ENCODE assay signal across 22 cellular contexts in genomic region chr6:149860513-149860833, GRCh38. TPM values are rescaled to one million over a fixed set of nuclear protein-coding genes. Genes with fewer than 3 reads are reported as not detected.
DNase-seq lines count a peak whose midpoint lies in the region; ATAC-seq and TF ChIP-seq lines count a peak whose summit lies in the region.
"Had no signal": no experiment of that assay in that cellular context is flagged by ENCODE, and none has a peak within 500 bp of the region (broad histone marks: within the 10 kb centered on the region; RNA-seq: fewer than 3 reads in every experiment).

No MANE protein-coding gene starts in this region.

- no peaks in the 10 kb centered on the region for H3K9me3 ChIP-seq in HEK293 (ENCODE audit: control insufficient read depth, insufficient read depth, low read depth, low read length)
- H3K9me3 ChIP-seq in mesodermal cell (ENCODE audit: control insufficient read depth, low read length), result no peaks in the 10 kb centered on the region
- H3K9me3 ChIP-seq in stomach, result no peaks in the 10 kb centered on the region
- H3K9me3 ChIP-seq in effector memory CD4-positive, alpha-beta T cell (ENCODE audit: control insufficient read depth, low read length), result no peaks in the 10 kb centered on the region
- no peaks in the 10 kb centered on the region for H3K9me3 ChIP-seq in right atrium auricular region
- H3K9me3 ChIP-seq: sigmoid colon, uterus had no signal

- TF ChIP-seq CTCF in HEK293 (tag by site-specific recombination; IDR thresholded peaks at IDR 0.05), result no peak
- TF ChIP-seq CTCF in activated B cell treated with CpG ODN at 0.5 μM for 24 hours (IDR thresholded peaks at IDR 0.05), result no peak
- TF ChIP-seq CTCF in stomach (IDR thresholded peaks at IDR 0.05), result no peak
- no peak for TF ChIP-seq CTCF in right atrium auricular region (IDR thresholded peaks at IDR 0.05)

- H3K36me3 ChIP-seq in HEK293 (ENCODE audit: control insufficient read depth in 2 of 2, insufficient read depth in 1 of 2, low read length in 2 of 2) (peaks cover 0 to 4% of the 10 kb centered on the region in 2 experiments; a peak in 2 of 3 replicates), mesodermal cell (ENCODE audit: control insufficient read depth, insufficient read depth, low read length) (no peaks in the 10 kb centered on the region), stomach (no peaks in the 10 kb centered on the region), right atrium auricular region (no peaks in the 10 kb centered on the region)
- H3K36me3 ChIP-seq in effector memory CD4-positive, alpha-beta T cell (ENCODE audit: control insufficient read depth, insufficient read depth, low read length), result no peaks in the 10 kb centered on the region
- H3K36me3 ChIP-seq: sigmoid colon, uterus had no signal

- no peak for TF ChIP-seq EP300 in stomach (IDR thresholded peaks at IDR 0.05)

- no peak for DNase-seq in activated B cell treated with CpG ODN at 0.5 μM for 24 hours
- no peak for DNase-seq in stomach
- no peak for DNase-seq in COR-L47 (lab: John Stamatoyannopoulos, UW)
- DNase-seq in effector memory CD4-positive, alpha-beta T cell, result no peak
- DNase-seq in right atrium auricular region (ENCODE audit: low spot score), result no peak
- no peak for DNase-seq in SHP77 treated with DMSO at 0.1 percent for 48 hours (lab: John Stamatoyannopoulos, UW)
- DNase-seq: activated CD4-positive, alpha-beta T cell treated with anti-CD3 and anti-CD28 coated beads for 36 hours; cerebellar nuclear complex; GF-D8; hippocampal formation; MM.1S; NCI-H1417 treated with DMSO at 0.1 percent for 48 hours; NCI-H2171 treated with DMSO at 0.1 percent for 48 hours; sigmoid colon; substantia nigra; uterus had no signal

- no peak for TF ChIP-seq POLR2A in stomach (IDR thresholded peaks at IDR 0.05)

- peaks cover 29% of the 10 kb centered on the region for H3K27me3 Mint-ChIP-seq in activated B cell treated with CpG ODN at 0.5 μM for 24 hours

- H3K27ac ChIP-seq in HEK293 (ENCODE audit: extremely low read depth, low read depth, low read length) (no peak overlapping the region), mesodermal cell (ENCODE audit: low read depth, low read length, severe bottlenecking) (no peak overlapping the region), stomach (peak overlapping the region in 3 of 5 donors; percentile 41 to 66 (median 60)), right atrium auricular region (no peak overlapping the region)
- H3K27ac ChIP-seq in effector memory CD4-positive, alpha-beta T cell (ENCODE audit: insufficient read depth, low read length, poor library complexity, severe bottlenecking), result no peak overlapping the region
- H3K27ac ChIP-seq: sigmoid colon, uterus had no signal

- POLR2A ChIA-PET in HEK293 (lab: Yijun Ruan, JAX) (no interaction called here), activated B cell treated with CpG ODN at 0.5 μM for 24 hours (lab: Charles Lee) (no interaction called here)

- CTCF ChIA-PET in HEK293 (lab: Yijun Ruan, JAX), result interaction anchor here (1.0 to 1.9 kb wide), 2 partner anchors 10 to 25 kb away, joined by 3 to 7 read pairs; no protein-coding TSS in a partner anchor
- CTCF ChIA-PET in activated B cell treated with CpG ODN at 0.5 μM for 24 hours (lab: Charles Lee), result no interaction called here

- H3K4me3 Mint-ChIP-seq in activated B cell treated with CpG ODN at 0.5 μM for 24 hours, result peak overlapping the region; percentile 12
- H3K4me3 Mint-ChIP-seq: activated CD4-positive, alpha-beta T cell treated with anti-CD3 and anti-CD28 coated beads for 36 hours had no signal

- H3K4me1 ChIP-seq in HEK293 (ENCODE audit: control insufficient read depth, insufficient read depth, low read length), result peaks cover 51% of the 10 kb centered on the region
- H3K4me1 ChIP-seq in mesodermal cell (ENCODE audit: control insufficient read depth, insufficient read depth, low read length, poor library complexity, severe bottlenecking), result peaks cover 37% of the 10 kb centered on the region
- H3K4me1 ChIP-seq in stomach, result peaks cover 36 to 75% (median 61%) of the 10 kb centered on the region in 4 donors
- peaks cover 9% of the 10 kb centered on the region for H3K4me1 ChIP-seq in effector memory CD4-positive, alpha-beta T cell (ENCODE audit: control insufficient read depth, insufficient read depth, low read length, poor library complexity, severe bottlenecking)
- peaks cover 0 to 14% of the 10 kb centered on the region in 2 donors for H3K4me1 ChIP-seq in right atrium auricular region

- no peaks in the 10 kb centered on the region for H3K9me3 Mint-ChIP-seq in activated B cell treated with CpG ODN at 0.5 μM for 24 hours
- H3K9me3 Mint-ChIP-seq: activated naive CD4-positive, alpha-beta T cell treated with anti-CD3 and anti-CD28 coated beads, Interleukin-2, amount 50 U/mL, for 72 hours; activated T-helper 1 cell treated with anti-CD3 and anti-CD28 coated beads, Interleukin-12 subunit alpha, Interleukin-12 subunit beta, Interleukin-2, Interleukin-4 antibody, amounts not matched to agents 30 ng/mL and 10 ng/mL and 1 ng/mL, durations not matched to agents 14 hours and 24 hours and 36 hours had no signal

- WGBS in mesodermal cell (ENCODE audit: insufficient coverage in 2 of 2), 2 experiments, result 90 to 96% methylated on average over 5 of the region's 5 CpGs
- WGBS in stomach, 5 donors, result 86 to 93% (median 88%) methylated on average over 5 of the region's 5 CpGs

- no peaks in the 10 kb centered on the region for H3K36me3 Mint-ChIP-seq in activated B cell treated with CpG ODN at 0.5 μM for 24 hours (ENCODE audit: low read depth)
- H3K36me3 Mint-ChIP-seq: activated naive CD4-positive, alpha-beta T cell treated with anti-CD3 and anti-CD28 coated beads, Interleukin-2, amount 50 U/mL, for 72 hours had no signal

- no peak overlapping the region for H3K27ac Mint-ChIP-seq in activated B cell treated with CpG ODN at 0.5 μM for 24 hours
- H3K27ac Mint-ChIP-seq: activated CD4-positive, alpha-beta T cell treated with anti-CD3 and anti-CD28 coated beads for 36 hours; activated naive CD4-positive, alpha-beta T cell treated with anti-CD3 and anti-CD28 coated beads, Interleukin-2, amount 50 U/mL, for 72 hours; activated T-helper 1 cell treated with anti-CD3 and anti-CD28 coated beads, Interleukin-12 subunit alpha, Interleukin-12 subunit beta, Interleukin-2, Interleukin-4 antibody, amounts not matched to agents 30 ng/mL and 10 ng/mL and 1 ng/mL, durations not matched to agents 14 hours and 24 hours and 36 hours had no signal

- H3K4me3 ChIP-seq in HEK293 (ENCODE audit: low read depth, low read length), result no peak overlapping the region
- peak overlapping the region; percentile 0 for H3K4me3 ChIP-seq in mesodermal cell (ENCODE audit: extremely low read depth, insufficient read depth, low read length, poor library complexity, severe bottlenecking)
- no peak overlapping the region for H3K4me3 ChIP-seq in stomach
- H3K4me3 ChIP-seq in effector memory CD4-positive, alpha-beta T cell (ENCODE audit: insufficient read depth, low read depth, low read length, poor library complexity, severe bottlenecking), result no peak overlapping the region
- no peak overlapping the region for H3K4me3 ChIP-seq in right atrium auricular region
- H3K4me3 ChIP-seq: K562, sigmoid colon, uterus had no signal

- H3K27me3 ChIP-seq in stomach (no peaks in the 10 kb centered on the region), right atrium auricular region (no peaks in the 10 kb centered on the region)
- H3K27me3 ChIP-seq in effector memory CD4-positive, alpha-beta T cell (replicated peaks; ENCODE audit: control insufficient read depth, insufficient read depth, low read length, poor library complexity, severe bottlenecking), result no peaks in the 10 kb centered on the region
- H3K27me3 ChIP-seq: sigmoid colon, uterus had no signal

- H3K4me1 Mint-ChIP-seq in activated B cell treated with CpG ODN at 0.5 μM for 24 hours, result peaks cover 14% of the 10 kb centered on the region

- intact Hi-C loops in activated B cell treated with CpG ODN at 0.5 μM for 24 hours (cut with micrococcal nuclease) (loop anchor here (5.0 to 10.0 kb wide), 2 partner anchors 82 to 144 kb away; partner anchors contain the start of gene ULBP2), stomach (cut with DNase I; ENCODE audit: low total_unique reads) (no loop called here)

- ATAC-seq in activated B cell treated with CpG ODN at 0.5 μM for 24 hours (ENCODE audit: low read depth), result no peak
- ATAC-seq: activated CD4-positive, alpha-beta T cell treated with anti-CD3 and anti-CD28 coated beads for 36 hours; activated naive CD4-positive, alpha-beta T cell treated with anti-CD3 and anti-CD28 coated beads, Interleukin-2, amount 50 U/mL, for 72 hours; K562 had no signal

TF ChIP-seq in HEK293, 187 proteins besides CTCF, POLR2A, EP300 and RAD21:
- TF ChIP-seq PRDM1 (tag by site-specific recombination; IDR thresholded peaks at IDR 0.05), result peak; percentile 57; the same call in 1 of the 2 replicates
- TF ChIP-seq TCF7L2 (IDR thresholded peaks at IDR 0.05; ENCODE audit: borderline replicate concordance, low read depth, low read length), result no peak
- 0 out of 2 replicates have a peak, but pooled peaks have one; percentile 46 for TF ChIP-seq ZNF600 (tag by site-specific recombination; IDR thresholded peaks at IDR 0.05)

RNA-seq across cellular contexts. Expression of gene LRP11, which starts 3.7 kb away (rescaled TPM):
- 0.29 TPM in 2 replicates for total RNA-seq in activated B cell treated with CpG ODN at 0.5 μM for 24 hours
- 51.1 TPM for polyA plus RNA-seq in mesodermal cell (2013, experiment 1 of 2)
- 64.7 TPM for polyA plus RNA-seq in mesodermal cell (2013, experiment 2 of 2)
- 10 to 100 TPM in 3 of 5 donors, 1 to 10 TPM in 2; 1.8 to 80.8 (median 23.9) TPM for total RNA-seq in stomach
- polyA plus RNA-seq in stomach, result 10 to 100 TPM in 1 of 3 donors, 1 to 10 TPM in 2; 2.0 to 18.1 (median 7.4) TPM
- total RNA-seq in right atrium auricular region, result 10 to 100 TPM; 17.0 to 25.7 TPM

RNA-seq across cellular contexts. Expression of gene RAET1E, which starts 37.4 kb away (rescaled TPM):
- not detected in 2 replicates for total RNA-seq in activated B cell treated with CpG ODN at 0.5 μM for 24 hours
- not detected for polyA plus RNA-seq in mesodermal cell (2013, experiment 1 of 2)
- polyA plus RNA-seq in mesodermal cell (2013, experiment 2 of 2), result not detected
- not detected for total RNA-seq in stomach
- 1 to 10 TPM in 1 of 3 donors, under 1 TPM in 1, not detected in 1; 0.19 to 2.6 TPM for polyA plus RNA-seq in stomach
- total RNA-seq in right atrium auricular region, result 1 to 10 TPM in 1 of 2 donors, under 1 TPM in 1; 0.52 to 4.3 TPM
- total RNA-seq: activated CD4-positive, alpha-beta T cell treated with anti-CD3 and anti-CD28 coated beads for 36 hours; activated T-helper 1 cell treated with anti-CD3 and anti-CD28 coated beads, Interleukin-12 subunit alpha, Interleukin-12 subunit beta, Interleukin-2, Interleukin-4 antibody, amounts not matched to agents 30 ng/mL and 10 ng/mL and 1 ng/mL, durations not matched to agents 14 hours and 24 hours and 36 hours; frontal cortex; K562 had no signal
- polyA plus RNA-seq: K562 had no signal

Comparison
In these comparisons a context has a peak if more than half of its experiments do, and no peak if none do; other contexts are left out.
1. H3K27ac ChIP-seq: peak in stomach (3 of 5); none in HEK293 (single experiment), mesodermal cell (single experiment), effector memory CD4-positive, alpha-beta T cell (single experiment) and right atrium auricular region (0 of 2).